8 cellular contexts compared by ENCODE assay signal in genomic region chr2:11775384-11775783, GRCh38. TPM values are rescaled to one million over a fixed set of nuclear protein-coding genes. Genes with fewer than 3 reads are reported as not detected.
DNase-seq lines count a peak whose midpoint lies in the region; ATAC-seq and TF ChIP-seq lines count a peak whose summit lies in the region.

No MANE protein-coding gene starts in this region.

- intact Hi-C loops in cardiac septum (cut with DNase I): no loop called here
- intact Hi-C loops in breast epithelium (cut with DNase I; ENCODE audit: low total_unique reads): no loop called here

- DNase-seq in MM.1S (peak; percentile 87), hepatic stellate cell (ENCODE audit: low spot score) (peak; percentile 42), NCI-H2081 (lab: John Stamatoyannopoulos, UW) (no peak), cardiac septum (ENCODE audit: low spot score) (no peak), breast epithelium (ENCODE audit: low spot score in 2 of 2) (no peak), COLO668 (lab: John Stamatoyannopoulos, UW; ENCODE audit: unreplicated experiment) (no peak)

- peak; percentile 91 for ATAC-seq in GM18508 (IDR thresholded peaks at IDR 0.05; ENCODE audit: insufficient read depth, unreplicated experiment)
- peak; percentile 84 for ATAC-seq in GM21723 (IDR thresholded peaks at IDR 0.05; ENCODE audit: unreplicated experiment)

- peak overlapping the region; percentile 65 for H3K27ac ChIP-seq in MM.1S (ENCODE audit: low read length)
- no peak overlapping the region for H3K27ac ChIP-seq in breast epithelium

- H3K27me3 ChIP-seq in MM.1S (replicated peaks; ENCODE audit: insufficient read depth, low read length) (no peaks in the 10 kb centered on the region), breast epithelium (no peaks in the 10 kb centered on the region)

- H3F3A ChIP-seq in MM.1S (ENCODE audit: insufficient read depth, low read length): peaks cover 55% of the 10 kb centered on the region

- peak overlapping the region; percentile 25 for H3K4me3 ChIP-seq in MM.1S (ENCODE audit: low read length)
- no peak overlapping the region for H3K4me3 ChIP-seq in breast epithelium

- no peak overlapping the region for H2AFZ ChIP-seq in MM.1S (ENCODE audit: low read length)

- no peak for TF ChIP-seq POLR2A in breast epithelium (IDR thresholded peaks at IDR 0.05)

- H3K36me3 ChIP-seq in MM.1S (replicated peaks; ENCODE audit: insufficient read depth, low read length): peaks cover 40% of the 10 kb centered on the region
- no peaks in the 10 kb centered on the region for H3K36me3 ChIP-seq in breast epithelium

- peaks cover 4% of the 10 kb centered on the region; the same call in 1 of the 2 replicates for H4K20me1 ChIP-seq in MM.1S (ENCODE audit: insufficient read depth, low read length)

- peaks cover 88% of the 10 kb centered on the region for H3K79me2 ChIP-seq in MM.1S (ENCODE audit: low read length)

- H3K4me2 ChIP-seq in MM.1S (ENCODE audit: low read depth, low read length): peak overlapping the region; percentile 63

- no peaks in the 10 kb centered on the region for H3K9me2 ChIP-seq in MM.1S (replicated peaks; ENCODE audit: insufficient read depth, low read length)

- peak overlapping the region; percentile 14; the same call in 1 of the 2 replicates for H3K9ac ChIP-seq in MM.1S (ENCODE audit: low read length)

- TF ChIP-seq CTCF in MM.1S (IDR thresholded peaks at IDR 0.05; ENCODE audit: low read length): no peak
- no peak for TF ChIP-seq CTCF in breast epithelium (IDR thresholded peaks at IDR 0.05)

- H3K9me3 ChIP-seq in MM.1S (replicated peaks; ENCODE audit: insufficient read depth, low read length): no peaks in the 10 kb centered on the region
- H3K9me3 ChIP-seq in breast epithelium: no peaks in the 10 kb centered on the region

- H3K4me1 ChIP-seq in MM.1S (ENCODE audit: low read length) (peaks cover 54% of the 10 kb centered on the region), breast epithelium (no peaks in the 10 kb centered on the region)

RNA-seq across cellular contexts. Expression of gene LPIN1, which starts 29.0 kb away (rescaled TPM):
- total RNA-seq in cardiac septum (27.8 TPM), breast epithelium (100 to 1,000 TPM in 1 of 3 donors, 10 to 100 TPM in 2; 78.6 to 106 (median 82.6) TPM)

Comparison
In these comparisons a context has a peak if more than half of its experiments do, and no peak if none do; other contexts are left out.
1. DNase-seq: peak in MM.1S (single experiment) and hepatic stellate cell (single experiment); none in NCI-H2081 (0 of 2), cardiac septum (single experiment), breast epithelium (0 of 2) and COLO668 (single experiment).